Comparison of ENCODE assay signal across 1 cellular context in genomic region chr15:40098489-40099261, GRCh38.
TF ChIP-seq lines count a peak whose summit lies in the region.

No MANE protein-coding gene starts in this region.

TF ChIP-seq in K562, 482 proteins besides CTCF, POLR2A, EP300 and RAD21 (continued from another document and continues in another):
- TF ChIP-seq, protein P1, sequence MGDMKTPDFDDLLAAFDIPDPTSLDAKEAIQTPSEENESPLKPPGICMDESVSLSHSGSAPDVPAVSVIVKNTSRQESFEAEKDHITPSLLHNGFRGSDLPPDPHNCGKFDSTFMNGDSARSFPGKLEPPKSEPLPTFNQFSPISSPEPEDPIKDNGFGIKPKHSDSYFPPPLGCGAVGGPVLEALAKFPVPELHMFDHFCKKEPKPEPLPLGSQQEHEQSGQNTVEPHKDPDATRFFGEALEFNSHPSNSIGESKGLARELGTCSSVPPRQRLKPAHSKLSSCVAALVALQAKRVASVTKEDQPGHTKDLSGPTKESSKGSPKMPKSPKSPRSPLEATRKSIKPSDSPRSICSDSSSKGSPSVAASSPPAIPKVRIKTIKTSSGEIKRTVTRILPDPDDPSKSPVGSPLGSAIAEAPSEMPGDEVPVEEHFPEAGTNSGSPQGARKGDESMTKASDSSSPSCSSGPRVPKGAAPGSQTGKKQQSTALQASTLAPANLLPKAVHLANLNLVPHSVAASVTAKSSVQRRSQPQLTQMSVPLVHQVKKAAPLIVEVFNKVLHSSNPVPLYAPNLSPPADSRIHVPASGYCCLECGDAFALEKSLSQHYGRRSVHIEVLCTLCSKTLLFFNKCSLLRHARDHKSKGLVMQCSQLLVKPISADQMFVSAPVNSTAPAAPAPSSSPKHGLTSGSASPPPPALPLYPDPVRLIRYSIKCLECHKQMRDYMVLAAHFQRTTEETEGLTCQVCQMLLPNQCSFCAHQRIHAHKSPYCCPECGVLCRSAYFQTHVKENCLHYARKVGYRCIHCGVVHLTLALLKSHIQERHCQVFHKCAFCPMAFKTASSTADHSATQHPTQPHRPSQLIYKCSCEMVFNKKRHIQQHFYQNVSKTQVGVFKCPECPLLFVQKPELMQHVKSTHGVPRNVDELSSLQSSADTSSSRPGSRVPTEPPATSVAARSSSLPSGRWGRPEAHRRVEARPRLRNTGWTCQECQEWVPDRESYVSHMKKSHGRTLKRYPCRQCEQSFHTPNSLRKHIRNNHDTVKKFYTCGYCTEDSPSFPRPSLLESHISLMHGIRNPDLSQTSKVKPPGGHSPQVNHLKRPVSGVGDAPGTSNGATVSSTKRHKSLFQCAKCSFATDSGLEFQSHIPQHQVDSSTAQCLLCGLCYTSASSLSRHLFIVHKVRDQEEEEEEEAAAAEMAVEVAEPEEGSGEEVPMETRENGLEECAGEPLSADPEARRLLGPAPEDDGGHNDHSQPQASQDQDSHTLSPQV (IDR thresholded peaks at IDR 0.05): peak; percentile 73
- TF ChIP-seq, protein P2, sequence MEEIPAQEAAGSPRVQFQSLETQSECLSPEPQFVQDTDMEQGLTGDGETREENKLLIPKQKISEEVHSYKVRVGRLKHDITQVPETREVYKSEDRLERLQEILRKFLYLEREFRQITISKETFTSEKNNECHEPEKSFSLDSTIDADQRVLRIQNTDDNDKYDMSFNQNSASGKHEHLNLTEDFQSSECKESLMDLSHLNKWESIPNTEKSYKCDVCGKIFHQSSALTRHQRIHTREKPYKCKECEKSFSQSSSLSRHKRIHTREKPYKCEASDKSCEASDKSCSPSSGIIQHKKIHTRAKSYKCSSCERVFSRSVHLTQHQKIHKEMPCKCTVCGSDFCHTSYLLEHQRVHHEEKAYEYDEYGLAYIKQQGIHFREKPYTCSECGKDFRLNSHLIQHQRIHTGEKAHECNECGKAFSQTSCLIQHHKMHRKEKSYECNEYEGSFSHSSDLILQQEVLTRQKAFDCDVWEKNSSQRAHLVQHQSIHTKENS (CRISPR knock-in tag; IDR thresholded peaks at IDR 0.05): no peak
- TF ChIP-seq ZNF76 (CRISPR knock-in tag; IDR thresholded peaks at IDR 0.05; ENCODE audit: borderline replicate concordance): no peak
- TF ChIP-seq ARHGAP35 (IDR thresholded peaks at IDR 0.05; ENCODE audit: partially characterized antibody): no peak
- TF ChIP-seq, protein P3, sequence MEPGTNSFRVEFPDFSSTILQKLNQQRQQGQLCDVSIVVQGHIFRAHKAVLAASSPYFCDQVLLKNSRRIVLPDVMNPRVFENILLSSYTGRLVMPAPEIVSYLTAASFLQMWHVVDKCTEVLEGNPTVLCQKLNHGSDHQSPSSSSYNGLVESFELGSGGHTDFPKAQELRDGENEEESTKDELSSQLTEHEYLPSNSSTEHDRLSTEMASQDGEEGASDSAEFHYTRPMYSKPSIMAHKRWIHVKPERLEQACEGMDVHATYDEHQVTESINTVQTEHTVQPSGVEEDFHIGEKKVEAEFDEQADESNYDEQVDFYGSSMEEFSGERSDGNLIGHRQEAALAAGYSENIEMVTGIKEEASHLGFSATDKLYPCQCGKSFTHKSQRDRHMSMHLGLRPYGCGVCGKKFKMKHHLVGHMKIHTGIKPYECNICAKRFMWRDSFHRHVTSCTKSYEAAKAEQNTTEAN (CRISPR knock-in tag; IDR thresholded peaks at IDR 0.05): no peak
- no peak for TF ChIP-seq ZNF311 (CRISPR knock-in tag; IDR thresholded peaks at IDR 0.05)
- TF ChIP-seq, protein P4, sequence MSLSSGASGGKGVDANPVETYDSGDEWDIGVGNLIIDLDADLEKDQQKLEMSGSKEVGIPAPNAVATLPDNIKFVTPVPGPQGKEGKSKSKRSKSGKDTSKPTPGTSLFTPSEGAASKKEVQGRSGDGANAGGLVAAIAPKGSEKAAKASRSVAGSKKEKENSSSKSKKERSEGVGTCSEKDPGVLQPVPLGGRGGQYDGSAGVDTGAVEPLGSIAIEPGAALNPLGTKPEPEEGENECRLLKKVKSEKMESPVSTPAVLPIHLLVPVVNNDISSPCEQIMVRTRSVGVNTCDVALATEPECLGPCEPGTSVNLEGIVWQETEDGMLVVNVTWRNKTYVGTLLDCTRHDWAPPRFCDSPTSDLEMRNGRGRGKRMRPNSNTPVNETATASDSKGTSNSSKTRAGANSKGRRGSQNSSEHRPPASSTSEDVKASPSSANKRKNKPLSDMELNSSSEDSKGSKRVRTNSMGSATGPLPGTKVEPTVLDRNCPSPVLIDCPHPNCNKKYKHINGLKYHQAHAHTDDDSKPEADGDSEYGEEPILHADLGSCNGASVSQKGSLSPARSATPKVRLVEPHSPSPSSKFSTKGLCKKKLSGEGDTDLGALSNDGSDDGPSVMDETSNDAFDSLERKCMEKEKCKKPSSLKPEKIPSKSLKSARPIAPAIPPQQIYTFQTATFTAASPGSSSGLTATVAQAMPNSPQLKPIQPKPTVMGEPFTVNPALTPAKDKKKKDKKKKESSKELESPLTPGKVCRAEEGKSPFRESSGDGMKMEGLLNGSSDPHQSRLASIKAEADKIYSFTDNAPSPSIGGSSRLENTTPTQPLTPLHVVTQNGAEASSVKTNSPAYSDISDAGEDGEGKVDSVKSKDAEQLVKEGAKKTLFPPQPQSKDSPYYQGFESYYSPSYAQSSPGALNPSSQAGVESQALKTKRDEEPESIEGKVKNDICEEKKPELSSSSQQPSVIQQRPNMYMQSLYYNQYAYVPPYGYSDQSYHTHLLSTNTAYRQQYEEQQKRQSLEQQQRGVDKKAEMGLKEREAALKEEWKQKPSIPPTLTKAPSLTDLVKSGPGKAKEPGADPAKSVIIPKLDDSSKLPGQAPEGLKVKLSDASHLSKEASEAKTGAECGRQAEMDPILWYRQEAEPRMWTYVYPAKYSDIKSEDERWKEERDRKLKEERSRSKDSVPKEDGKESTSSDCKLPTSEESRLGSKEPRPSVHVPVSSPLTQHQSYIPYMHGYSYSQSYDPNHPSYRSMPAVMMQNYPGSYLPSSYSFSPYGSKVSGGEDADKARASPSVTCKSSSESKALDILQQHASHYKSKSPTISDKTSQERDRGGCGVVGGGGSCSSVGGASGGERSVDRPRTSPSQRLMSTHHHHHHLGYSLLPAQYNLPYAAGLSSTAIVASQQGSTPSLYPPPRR (CRISPR knock-in tag; IDR thresholded peaks at IDR 0.05; ENCODE audit: borderline replicate concordance): no peak
- TF ChIP-seq, protein P5, sequence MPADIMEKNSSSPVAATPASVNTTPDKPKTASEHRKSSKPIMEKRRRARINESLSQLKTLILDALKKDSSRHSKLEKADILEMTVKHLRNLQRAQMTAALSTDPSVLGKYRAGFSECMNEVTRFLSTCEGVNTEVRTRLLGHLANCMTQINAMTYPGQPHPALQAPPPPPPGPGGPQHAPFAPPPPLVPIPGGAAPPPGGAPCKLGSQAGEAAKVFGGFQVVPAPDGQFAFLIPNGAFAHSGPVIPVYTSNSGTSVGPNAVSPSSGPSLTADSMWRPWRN (IDR thresholded peaks at IDR 0.05; ENCODE audit: low read depth): peak; percentile 55
- TF ChIP-seq ARNT (IDR thresholded peaks at IDR 0.05): 0 out of 4 replicates have a peak, but pooled peaks of 1 of the 2 experiments have one; percentile 54
- no peak for TF ChIP-seq NR3C1 (CRISPR knock-in tag; IDR thresholded peaks at IDR 0.05)
- TF ChIP-seq RBM22 (IDR thresholded peaks at IDR 0.05; ENCODE audit: low read depth, low read length, poor library complexity, severe bottlenecking): no peak
- no peak for TF ChIP-seq ZNF174 (CRISPR knock-in tag; IDR thresholded peaks at IDR 0.05)
- no peak for TF ChIP-seq TRIM25 (IDR thresholded peaks at IDR 0.05; ENCODE audit: borderline replicate concordance)
- peak; percentile 66 for TF ChIP-seq NEUROD1 (IDR thresholded peaks at IDR 0.05; ENCODE audit: borderline replicate concordance, low read depth, low read length, partially characterized antibody)
- TF ChIP-seq RBM14 (IDR thresholded peaks at IDR 0.05; ENCODE audit: borderline replicate concordance, insufficient read depth, low read depth, low read length): no peak
- TF ChIP-seq TAF15 (IDR thresholded peaks at IDR 0.05; ENCODE audit: low read depth, low read length): no peak
- no peak for TF ChIP-seq DIDO1 (tag; IDR thresholded peaks at IDR 0.05; ENCODE audit: low read depth)
- TF ChIP-seq KDM4B (IDR thresholded peaks at IDR 0.05; ENCODE audit: borderline replicate concordance in 2 of 2, low read depth in 1 of 2): no peak
- no peak for TF ChIP-seq ZNF518B (CRISPR knock-in tag; IDR thresholded peaks at IDR 0.05)
- TF ChIP-seq ZFP30 (CRISPR knock-in tag; IDR thresholded peaks at IDR 0.05; ENCODE audit: borderline replicate concordance): no peak
- peak; percentile 94 for TF ChIP-seq SMAD4 (CRISPR knock-in tag; conservative IDR thresholded peaks at IDR 0.05)
- no peak for TF ChIP-seq NFYB (IDR thresholded peaks at IDR 0.05; ENCODE audit: extremely low read depth, insufficient read length)
- TF ChIP-seq NBN (IDR thresholded peaks at IDR 0.05; ENCODE audit: low read depth): no peak; the same call in 1 of the 2 replicates
- TF ChIP-seq MEF2D (tag; conservative IDR thresholded peaks at IDR 0.05; ENCODE audit: low read depth): peak; percentile 99
- peak in 1 of 3 experiments; percentile 11 for TF ChIP-seq YY1 (IDR thresholded peaks at IDR 0.05; ENCODE audit: borderline replicate concordance in 1 of 3, control insufficient read depth in 1 of 3, extremely low read depth in 1 of 3, insufficient read depth in 3 of 3, insufficient read length in 1 of 3, insufficient replicate concordance in 2 of 3, low read depth in 1 of 3, low read length in 2 of 3)
- TF ChIP-seq, protein P6, sequence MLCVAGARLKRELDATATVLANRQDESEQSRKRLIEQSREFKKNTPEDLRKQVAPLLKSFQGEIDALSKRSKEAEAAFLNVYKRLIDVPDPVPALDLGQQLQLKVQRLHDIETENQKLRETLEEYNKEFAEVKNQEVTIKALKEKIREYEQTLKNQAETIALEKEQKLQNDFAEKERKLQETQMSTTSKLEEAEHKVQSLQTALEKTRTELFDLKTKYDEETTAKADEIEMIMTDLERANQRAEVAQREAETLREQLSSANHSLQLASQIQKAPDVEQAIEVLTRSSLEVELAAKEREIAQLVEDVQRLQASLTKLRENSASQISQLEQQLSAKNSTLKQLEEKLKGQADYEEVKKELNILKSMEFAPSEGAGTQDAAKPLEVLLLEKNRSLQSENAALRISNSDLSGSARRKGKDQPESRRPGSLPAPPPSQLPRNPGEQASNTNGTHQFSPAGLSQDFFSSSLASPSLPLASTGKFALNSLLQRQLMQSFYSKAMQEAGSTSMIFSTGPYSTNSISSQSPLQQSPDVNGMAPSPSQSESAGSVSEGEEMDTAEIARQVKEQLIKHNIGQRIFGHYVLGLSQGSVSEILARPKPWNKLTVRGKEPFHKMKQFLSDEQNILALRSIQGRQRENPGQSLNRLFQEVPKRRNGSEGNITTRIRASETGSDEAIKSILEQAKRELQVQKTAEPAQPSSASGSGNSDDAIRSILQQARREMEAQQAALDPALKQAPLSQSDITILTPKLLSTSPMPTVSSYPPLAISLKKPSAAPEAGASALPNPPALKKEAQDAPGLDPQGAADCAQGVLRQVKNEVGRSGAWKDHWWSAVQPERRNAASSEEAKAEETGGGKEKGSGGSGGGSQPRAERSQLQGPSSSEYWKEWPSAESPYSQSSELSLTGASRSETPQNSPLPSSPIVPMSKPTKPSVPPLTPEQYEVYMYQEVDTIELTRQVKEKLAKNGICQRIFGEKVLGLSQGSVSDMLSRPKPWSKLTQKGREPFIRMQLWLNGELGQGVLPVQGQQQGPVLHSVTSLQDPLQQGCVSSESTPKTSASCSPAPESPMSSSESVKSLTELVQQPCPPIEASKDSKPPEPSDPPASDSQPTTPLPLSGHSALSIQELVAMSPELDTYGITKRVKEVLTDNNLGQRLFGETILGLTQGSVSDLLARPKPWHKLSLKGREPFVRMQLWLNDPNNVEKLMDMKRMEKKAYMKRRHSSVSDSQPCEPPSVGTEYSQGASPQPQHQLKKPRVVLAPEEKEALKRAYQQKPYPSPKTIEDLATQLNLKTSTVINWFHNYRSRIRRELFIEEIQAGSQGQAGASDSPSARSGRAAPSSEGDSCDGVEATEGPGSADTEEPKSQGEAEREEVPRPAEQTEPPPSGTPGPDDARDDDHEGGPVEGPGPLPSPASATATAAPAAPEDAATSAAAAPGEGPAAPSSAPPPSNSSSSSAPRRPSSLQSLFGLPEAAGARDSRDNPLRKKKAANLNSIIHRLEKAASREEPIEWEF (CRISPR knock-in tag; IDR thresholded peaks at IDR 0.05): no peak
- peak; percentile 79 for TF ChIP-seq TBP (optimal IDR thresholded peaks at IDR 0.05; ENCODE audit: low read depth, low read length)
